ENCODE assay signal across 8 cellular contexts in genomic region chr17:7251330-7252175, GRCh38. TPM values are rescaled to one million over a fixed set of nuclear protein-coding genes. Genes with fewer than 3 reads are reported as not detected.
DNase-seq lines count a peak whose midpoint lies in the region; ATAC-seq and TF ChIP-seq lines count a peak whose summit lies in the region.

TSS of gene CTDNEP1 (minus strand) at chr17:7251734. CDS start at chr17:7251296, 438 bp downstream.

- peaks cover 6% of the 10 kb centered on the region for H3K36me3 ChIP-seq in H7 (replicated peaks; ENCODE audit: control insufficient read depth, insufficient read depth, low read length)

- H3K4me1 Mint-ChIP-seq in natural killer cell: peaks cover 41 to 43% of the 10 kb centered on the region in 2 donors

- H3K4me3 Mint-ChIP-seq in natural killer cell: peak within 1 kb of the TSS; percentile 92

- TF ChIP-seq CTCF in fibroblast of pulmonary artery (IDR thresholded peaks at IDR 0.05; ENCODE audit: low read length, missing control alignments) (no peak), natural killer cell (IDR thresholded peaks at IDR 0.05) (no peak)

- H3K4me3 ChIP-seq in H7 (ENCODE audit: insufficient read depth, low read depth, low read length) (peak within 1 kb of the TSS; percentile 99), fibroblast of pulmonary artery (replicated peaks; ENCODE audit: low read depth, low read length) (peak within 1 kb of the TSS; percentile 73)

- H3K27ac Mint-ChIP-seq in natural killer cell: peak within 1 kb of the TSS; percentile 93 to 98

- peak; percentile 100 for DNase-seq in EH (ENCODE audit: low read depth)
- DNase-seq in H7: peak; percentile 98
- DNase-seq in M059J (ENCODE audit: low read depth): peak; percentile 99
- peak; percentile 99 to 100 for DNase-seq in SHP77 (lab: John Stamatoyannopoulos, UW)
- peak; percentile 94 for DNase-seq in activated effector memory CD4-positive, alpha-beta T cell treated with Interleukin-2 at 50 U/mL for 16 hours
- peak; percentile 100 for DNase-seq in fibroblast of pulmonary artery (ENCODE audit: low read depth)
- DNase-seq in natural killer cell: peak; percentile 98
- DNase-seq in stimulated activated naive CD4-positive, alpha-beta T cell (lab: John Stamatoyannopoulos, UW): peak; percentile 95 to 99 (median 98)

- peak; percentile 82 to 94 (median 86) for ATAC-seq in natural killer cell

- no peaks in the 10 kb centered on the region for H3K27me3 ChIP-seq in H7 (ENCODE audit: control insufficient read depth, insufficient read depth, low read length)

- peaks cover 5% of the 10 kb centered on the region for H3K36me3 Mint-ChIP-seq in natural killer cell

- no peaks in the 10 kb centered on the region for H3K27me3 Mint-ChIP-seq in natural killer cell (ENCODE audit: low read depth in 2 of 2)

- H3K9me3 Mint-ChIP-seq in natural killer cell: no peaks in the 10 kb centered on the region

- intact Hi-C loops in natural killer cell (cut with micrococcal nuclease): loop anchor here (1.0 to 5.0 kb wide), 7 partner anchors 8 to 311 kb away; partner anchors contain the start of genes ACADVL, DLG4, EIF5A and PHF23

RNA-seq across cellular contexts. Expression of gene CTDNEP1, which starts in this region (rescaled TPM):
- total RNA-seq in H7 (2014; rRNA removed; shearing (Covaris generic)): 58.8 and 59.9 TPM in 2 replicates
- total RNA-seq in M059J (2014; rRNA removed; shearing (Covaris generic)): 38.4 and 42.6 TPM in 2 replicates
- 100 to 1,000 TPM; 127 to 139 (median 131) TPM for total RNA-seq in natural killer cell

Comparison
In these comparisons a context has a peak if more than half of its experiments do, and no peak if none do; other contexts are left out.
1. Peak in every context shown above with its lines: DNase-seq, ATAC-seq and H3K4me3 ChIP-seq.